Comparison of ENCODE assay signal across 1 cellular context in the genomic region with DNA sequence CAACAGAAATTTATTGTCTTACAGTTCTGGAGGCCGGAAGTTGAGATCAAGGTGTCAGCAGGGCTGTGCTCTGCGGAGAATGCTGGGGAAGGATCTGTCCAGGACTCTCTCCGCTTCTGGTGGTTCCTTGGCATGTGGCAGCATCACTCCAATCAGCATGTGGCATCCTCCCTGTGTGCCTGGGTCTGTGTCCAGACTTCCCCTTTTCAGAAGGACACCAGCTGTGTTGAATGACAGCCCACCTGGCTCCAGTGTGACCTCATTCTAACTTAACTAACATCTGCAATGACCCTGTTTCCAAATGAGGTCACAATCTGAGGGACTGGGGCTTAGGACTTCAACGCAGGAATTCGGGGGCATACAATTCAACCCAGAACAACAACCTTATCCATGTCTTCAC.
TF ChIP-seq lines count a peak whose summit lies in the region.

No MANE protein-coding gene starts in this region.

TF ChIP-seq in H1, 55 proteins besides CTCF, POLR2A, EP300 and RAD21:
- TF ChIP-seq BACH1 (IDR thresholded peaks at IDR 0.05; ENCODE audit: low read length) (no peak), SP2 (IDR thresholded peaks at IDR 0.05; ENCODE audit: low read length) (no peak), CEBPB (IDR thresholded peaks at IDR 0.05; ENCODE audit: low read depth, low read length) (no peak)
TF ChIP-seq in H1: peak in this region for 0.
